Comparison of ENCODE assay signal across 8 cellular contexts in the genomic region with DNA sequence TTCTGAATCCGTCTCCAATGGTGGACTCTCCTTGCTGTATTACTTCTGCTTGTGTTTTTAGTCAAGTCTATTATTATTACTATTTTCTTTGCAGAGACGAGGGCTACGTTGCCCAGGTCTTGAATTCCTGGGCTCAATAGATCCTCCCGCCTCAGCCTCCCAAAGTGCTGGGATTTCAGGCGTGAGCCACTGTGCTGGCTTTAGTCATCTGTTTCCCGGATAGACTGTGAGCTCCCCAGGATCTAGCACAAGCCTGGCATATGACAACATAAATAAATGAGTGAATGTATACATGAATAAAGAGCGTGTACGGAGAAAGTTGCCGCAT. TPM values are rescaled to one million over a fixed set of nuclear protein-coding genes. Genes with fewer than 3 reads are reported as not detected.
A peak's percentile ranks its signal among the peaks of the same experiment; 100 is the strongest.
DNase-seq lines count a peak whose midpoint lies in the region; ATAC-seq, FAIRE-seq and TF ChIP-seq lines count a peak whose summit lies in the region.

No MANE protein-coding gene starts in this region.

- H3K79me2 ChIP-seq in keratinocyte (ENCODE audit: control insufficient read depth, insufficient read depth, low read length) = peaks cover 46% of the 10 kb centered on the region

- H3K9me3 ChIP-seq in keratinocyte (ENCODE audit: control insufficient read depth, low read depth, low read length) (no peaks in the 10 kb centered on the region), thoracic aorta (no peaks in the 10 kb centered on the region)

- no peak for ATAC-seq in stimulated activated naive CD8-positive, alpha-beta T cell treated with anti-CD3 and anti-CD28 coated beads, Interleukin-15, Interleukin-2, amounts not matched to agents 100 U/mL and 50 U/mL, for 24 hours
- ATAC-seq in thoracic aorta (ENCODE audit: insufficient number of reproducible peaks, low FRiP score, low read depth) (peak; percentile 46), HG03457 (IDR thresholded peaks at IDR 0.05; ENCODE audit: unreplicated experiment) (no peak), HG03378 (IDR thresholded peaks at IDR 0.05; ENCODE audit: unreplicated experiment) (no peak)

- H3K4me1 ChIP-seq in keratinocyte (ENCODE audit: control insufficient read depth, extremely low read depth, insufficient read depth, low read length) (peaks cover 16% of the 10 kb centered on the region), thoracic aorta (ENCODE audit: control insufficient read depth in 1 of 2, low read depth in 2 of 2) (peaks cover 8 to 18% of the 10 kb centered on the region in 2 donors)

- peak overlapping the region; percentile 86 for H3K4me2 ChIP-seq in keratinocyte (ENCODE audit: control insufficient read depth, extremely low read depth, insufficient read depth, low read depth, low read length)

- no peak for TF ChIP-seq CTCF in keratinocyte (optimal IDR thresholded peaks at IDR 0.05 in 1 of 3, IDR thresholded peaks at IDR 0.05 in 1 of 3, conservative IDR thresholded peaks at IDR 0.05 in 1 of 3; ENCODE audit: extremely low read depth in 1 of 3, insufficient read depth in 2 of 3, low read length in 3 of 3)
- no peak for TF ChIP-seq CTCF in thoracic aorta (IDR thresholded peaks at IDR 0.05)

- H3K9ac ChIP-seq in keratinocyte (ENCODE audit: control insufficient read depth, extremely low read depth, insufficient read depth, low read length) = peak overlapping the region; percentile 94

- H3K27me3 ChIP-seq in keratinocyte (ENCODE audit: control insufficient read depth, extremely low read depth, insufficient read depth, low read length) (no peaks in the 10 kb centered on the region), thoracic aorta (replicated peaks; ENCODE audit: insufficient read depth) (no peaks in the 10 kb centered on the region)

- intact Hi-C loops in activated T-helper 1 cell treated with anti-CD3 and anti-CD28 coated beads, Interleukin-12 subunit alpha, Interleukin-12 subunit beta, Interleukin-2, Interleukin-4 antibody, amounts not matched to agents 30 ng/mL and 10 ng/mL and 1 ng/mL, durations not matched to agents 14 hours and 24 hours and 36 hours (cut with micrococcal nuclease) = loop anchor here (1.0 to 5.0 kb wide), 9 partner anchors 20 to 753 kb away; partner anchors contain the start of genes C5orf24, CAMLG, JADE2 and PPP2CA

- peaks cover 18% of the 10 kb centered on the region for H3K36me3 Mint-ChIP-seq in stimulated activated naive CD8-positive, alpha-beta T cell treated with anti-CD3 and anti-CD28 coated beads, Interleukin-15, Interleukin-2, amounts not matched to agents 100 ng/mL and 50 ng/mL, for 24 hours (ENCODE audit: low read depth)
- H3K36me3 Mint-ChIP-seq in activated T-helper 1 cell treated with anti-CD3 and anti-CD28 coated beads, Interleukin-12 subunit alpha, Interleukin-12 subunit beta, Interleukin-2, Interleukin-4 antibody, amounts not matched to agents 30 ng/mL and 10 ng/mL and 1 ng/mL, durations not matched to agents 14 hours and 24 hours and 36 hours (ENCODE audit: low read depth) = peaks cover 4% of the 10 kb centered on the region

- H3K27me3 Mint-ChIP-seq in stimulated activated naive CD8-positive, alpha-beta T cell treated with anti-CD3 and anti-CD28 coated beads, Interleukin-15, Interleukin-2, amounts not matched to agents 100 ng/mL and 50 ng/mL, for 24 hours = no peaks in the 10 kb centered on the region
- H3K27me3 Mint-ChIP-seq in activated T-helper 1 cell treated with anti-CD3 and anti-CD28 coated beads, Interleukin-12 subunit alpha, Interleukin-12 subunit beta, Interleukin-2, Interleukin-4 antibody, amounts not matched to agents 30 ng/mL and 10 ng/mL and 1 ng/mL, durations not matched to agents 14 hours and 24 hours and 36 hours (ENCODE audit: insufficient read depth) = no peaks in the 10 kb centered on the region

- no peak for DNase-seq in stimulated activated naive CD8-positive, alpha-beta T cell treated with anti-CD3 and anti-CD28 coated beads, Interleukin-15, Interleukin-2, amounts not matched to agents 100 U/mL and 50 U/mL, for 24 hours
- DNase-seq in activated T-helper 1 cell treated with anti-CD3 and anti-CD28 coated beads, Interleukin-12 subunit alpha, Interleukin-12 subunit beta, Interleukin-2, Interleukin-4 antibody, amounts not matched to agents 30 ng/mL and 10 ng/mL and 1 ng/mL, durations not matched to agents 14 hours and 24 hours and 36 hours (ENCODE audit: low spot score) = no peak
- DNase-seq in keratinocyte (ENCODE audit: low read depth, low spot score) = no peak
- DNase-seq in thoracic aorta (ENCODE audit: low spot score) = no peak
- DNase-seq in central memory CD4-positive, alpha-beta T cell = no peak

- dilution Hi-C loops in keratinocyte (cut with MboI; ENCODE audit: extremely low pct_ligation_motif_present, low sequenced_read_pairs) = no loop called here

- H3K4me3 Mint-ChIP-seq in stimulated activated naive CD8-positive, alpha-beta T cell treated with anti-CD3 and anti-CD28 coated beads, Interleukin-15, Interleukin-2, amounts not matched to agents 100 ng/mL and 50 ng/mL, for 24 hours = peak overlapping the region; percentile 100
- peak overlapping the region; percentile 100 for H3K4me3 Mint-ChIP-seq in activated T-helper 1 cell treated with anti-CD3 and anti-CD28 coated beads, Interleukin-12 subunit alpha, Interleukin-12 subunit beta, Interleukin-2, Interleukin-4 antibody, amounts not matched to agents 30 ng/mL and 10 ng/mL and 1 ng/mL, durations not matched to agents 14 hours and 24 hours and 36 hours

- H3K27ac Mint-ChIP-seq in stimulated activated naive CD8-positive, alpha-beta T cell treated with anti-CD3 and anti-CD28 coated beads, Interleukin-15, Interleukin-2, amounts not matched to agents 100 ng/mL and 50 ng/mL, for 24 hours = peak overlapping the region; percentile 90
- peak overlapping the region; percentile 99 for H3K27ac Mint-ChIP-seq in activated T-helper 1 cell treated with anti-CD3 and anti-CD28 coated beads, Interleukin-12 subunit alpha, Interleukin-12 subunit beta, Interleukin-2, Interleukin-4 antibody, amounts not matched to agents 30 ng/mL and 10 ng/mL and 1 ng/mL, durations not matched to agents 14 hours and 24 hours and 36 hours

- H3K27ac ChIP-seq in keratinocyte (ENCODE audit: control insufficient read depth, insufficient read depth, low read length) (peak overlapping the region; percentile 79), thoracic aorta (peak overlapping the region; percentile 21 to 66)

- peaks cover 37% of the 10 kb centered on the region for H3K4me1 Mint-ChIP-seq in stimulated activated naive CD8-positive, alpha-beta T cell treated with anti-CD3 and anti-CD28 coated beads, Interleukin-15, Interleukin-2, amounts not matched to agents 100 ng/mL and 50 ng/mL, for 24 hours (ENCODE audit: low read depth)
- peaks cover 28% of the 10 kb centered on the region for H3K4me1 Mint-ChIP-seq in activated T-helper 1 cell treated with anti-CD3 and anti-CD28 coated beads, Interleukin-12 subunit alpha, Interleukin-12 subunit beta, Interleukin-2, Interleukin-4 antibody, amounts not matched to agents 30 ng/mL and 10 ng/mL and 1 ng/mL, durations not matched to agents 14 hours and 24 hours and 36 hours (ENCODE audit: low read depth)

- H4K20me1 ChIP-seq in keratinocyte (ENCODE audit: control insufficient read depth, extremely low read depth, insufficient read depth, low read length) = no peaks in the 10 kb centered on the region

- H3K36me3 ChIP-seq in keratinocyte (ENCODE audit: control insufficient read depth in 2 of 2, extremely low read depth in 1 of 2, insufficient read depth in 2 of 2, low read length in 2 of 2) (no peaks in the 10 kb centered on the region), thoracic aorta (no peaks in the 10 kb centered on the region)

- no peak for FAIRE-seq in keratinocyte (lab: Jason Lieb, UNC)

- peak overlapping the region; percentile 100 for H2AFZ ChIP-seq in keratinocyte (ENCODE audit: control insufficient read depth, low read length)

- no peaks in the 10 kb centered on the region for H3K9me1 ChIP-seq in keratinocyte (ENCODE audit: control insufficient read depth, extremely low read depth, insufficient read depth, low read length)

- H3K4me3 ChIP-seq in keratinocyte (ENCODE audit: control insufficient read depth in 2 of 3, extremely low read depth in 1 of 3, insufficient read depth in 2 of 3, low read depth in 1 of 3, low read length in 3 of 3) (peak overlapping the region; percentile 83 to 99 (median 96)), thoracic aorta (peak overlapping the region; percentile 87)

- no peaks in the 10 kb centered on the region for H3K9me3 Mint-ChIP-seq in stimulated activated naive CD8-positive, alpha-beta T cell treated with anti-CD3 and anti-CD28 coated beads, Interleukin-15, Interleukin-2, amounts not matched to agents 100 ng/mL and 50 ng/mL, for 24 hours
- H3K9me3 Mint-ChIP-seq in activated T-helper 1 cell treated with anti-CD3 and anti-CD28 coated beads, Interleukin-12 subunit alpha, Interleukin-12 subunit beta, Interleukin-2, Interleukin-4 antibody, amounts not matched to agents 30 ng/mL and 10 ng/mL and 1 ng/mL, durations not matched to agents 14 hours and 24 hours and 36 hours = no peaks in the 10 kb centered on the region

RNA-seq across cellular contexts. Expression of gene DDX46, which starts 0.4 kb away (rescaled TPM):
- total RNA-seq in activated T-helper 1 cell treated with anti-CD3 and anti-CD28 coated beads, Interleukin-12 subunit alpha, Interleukin-12 subunit beta, Interleukin-2, Interleukin-4 antibody, amounts not matched to agents 30 ng/mL and 10 ng/mL and 1 ng/mL, durations not matched to agents 14 hours and 24 hours and 36 hours = 78.3 and 84.4 TPM in 2 replicates
- polyA plus RNA-seq in keratinocyte = 18.7 to 39.0 TPM (median 25.2 TPM) in 3 replicates
- polyA plus RNA-seq in keratinocyte (2011; ENCODE audit: low read depth) = 42.0 TPM
- polyA plus RNA-seq in keratinocyte (2011; cell fraction: cytosol; rRNA removed) = 12.2 and 18.6 TPM in 2 replicates
- 30.9 and 44.0 TPM in 2 replicates for polyA plus RNA-seq in keratinocyte (2011; cell fraction: nucleus; rRNA removed)
- 24.7 and 38.4 TPM in 2 replicates for polyA plus RNA-seq in keratinocyte (2012; ENCODE audit: low replicate concordance)
- 5.6 to 38.7 TPM (median 12.0 TPM) in 3 replicates for polyA minus RNA-seq in keratinocyte
- polyA minus RNA-seq in keratinocyte (2011; cell fraction: cytosol; rRNA and poly(A)+ RNA removed) = 27.6 TPM
- polyA minus RNA-seq in keratinocyte (2011; cell fraction: nucleus; rRNA and poly(A)+ RNA removed) = 28.8 and 38.7 TPM in 2 replicates
- total RNA-seq in thoracic aorta = 10 to 100 TPM; 27.1 to 59.2 TPM

RNA-seq across cellular contexts. Expression of gene CAMLG, which starts 19.8 kb away (rescaled TPM):
- 25.9 and 26.9 TPM in 2 replicates for total RNA-seq in activated T-helper 1 cell treated with anti-CD3 and anti-CD28 coated beads, Interleukin-12 subunit alpha, Interleukin-12 subunit beta, Interleukin-2, Interleukin-4 antibody, amounts not matched to agents 30 ng/mL and 10 ng/mL and 1 ng/mL, durations not matched to agents 14 hours and 24 hours and 36 hours
- 10.0 to 19.9 TPM (median 13.0 TPM) in 3 replicates for polyA plus RNA-seq in keratinocyte
- 35.0 TPM for polyA plus RNA-seq in keratinocyte (2011; ENCODE audit: low read depth)
- polyA plus RNA-seq in keratinocyte (2011; cell fraction: cytosol; rRNA removed) = 14.4 and 20.7 TPM in 2 replicates
- 7.3 and 10.8 TPM in 2 replicates for polyA plus RNA-seq in keratinocyte (2011; cell fraction: nucleus; rRNA removed)
- 17.5 and 31.8 TPM in 2 replicates for polyA plus RNA-seq in keratinocyte (2012; ENCODE audit: low replicate concordance)
- polyA minus RNA-seq in keratinocyte = 1.4 to 3.8 TPM (median 3.3 TPM) in 3 replicates
- 12.7 TPM for polyA minus RNA-seq in keratinocyte (2011; cell fraction: cytosol; rRNA and poly(A)+ RNA removed)
- polyA minus RNA-seq in keratinocyte (2011; cell fraction: nucleus; rRNA and poly(A)+ RNA removed) = 2.5 and 2.8 TPM in 2 replicates
- total RNA-seq in thoracic aorta = 10 to 100 TPM; 18.4 to 24.4 TPM
